Comparison of ENCODE assay signal across 1 cellular context in the genomic region with DNA sequence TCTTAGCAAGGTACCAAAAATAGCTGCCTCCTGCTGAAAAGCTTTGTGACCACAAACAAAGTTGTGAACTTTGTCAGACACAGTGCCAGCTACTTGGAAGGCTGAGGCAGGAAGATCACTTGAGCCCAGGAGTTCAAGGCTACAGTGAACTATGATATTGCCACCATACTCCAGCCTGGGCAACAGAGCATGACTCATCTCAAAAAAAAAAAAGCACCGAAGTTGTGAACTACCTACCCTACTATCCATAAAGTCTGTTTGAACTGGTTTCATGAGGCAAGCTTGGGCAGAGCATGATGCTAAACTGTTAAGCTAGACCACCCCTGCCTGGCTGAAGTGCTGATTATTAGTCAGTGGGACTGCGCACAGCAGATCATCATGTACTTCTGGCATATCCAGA.
A peak's percentile ranks its signal among the peaks of the same experiment; 100 is the strongest.
TF ChIP-seq lines count a peak whose summit lies in the region.

No MANE protein-coding gene starts in this region.

TF ChIP-seq in HepG2, 621 proteins besides CTCF, POLR2A, EP300 and RAD21 (continued from another document):
- TF ChIP-seq, protein P1, sequence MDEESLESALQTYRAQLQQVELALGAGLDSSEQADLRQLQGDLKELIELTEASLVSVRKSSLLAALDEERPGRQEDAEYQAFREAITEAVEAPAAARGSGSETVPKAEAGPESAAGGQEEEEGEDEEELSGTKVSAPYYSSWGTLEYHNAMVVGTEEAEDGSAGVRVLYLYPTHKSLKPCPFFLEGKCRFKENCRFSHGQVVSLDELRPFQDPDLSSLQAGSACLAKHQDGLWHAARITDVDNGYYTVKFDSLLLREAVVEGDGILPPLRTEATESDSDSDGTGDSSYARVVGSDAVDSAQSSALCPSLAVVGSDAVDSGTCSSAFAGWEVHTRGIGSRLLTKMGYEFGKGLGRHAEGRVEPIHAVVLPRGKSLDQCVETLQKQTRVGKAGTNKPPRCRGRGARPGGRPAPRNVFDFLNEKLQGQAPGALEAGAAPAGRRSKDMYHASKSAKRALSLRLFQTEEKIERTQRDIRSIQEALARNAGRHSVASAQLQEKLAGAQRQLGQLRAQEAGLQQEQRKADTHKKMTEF (CRISPR knock-in tag; IDR thresholded peaks at IDR 0.05): peak; percentile 50
- 0 out of 2 replicates have a peak, but pooled peaks have one; percentile 25 for TF ChIP-seq HDAC2 (CRISPR knock-in tag; IDR thresholded peaks at IDR 0.05)
- peak; percentile 87 for TF ChIP-seq ZNF121 (CRISPR knock-in tag; IDR thresholded peaks at IDR 0.05)
- TF ChIP-seq, protein P2, sequence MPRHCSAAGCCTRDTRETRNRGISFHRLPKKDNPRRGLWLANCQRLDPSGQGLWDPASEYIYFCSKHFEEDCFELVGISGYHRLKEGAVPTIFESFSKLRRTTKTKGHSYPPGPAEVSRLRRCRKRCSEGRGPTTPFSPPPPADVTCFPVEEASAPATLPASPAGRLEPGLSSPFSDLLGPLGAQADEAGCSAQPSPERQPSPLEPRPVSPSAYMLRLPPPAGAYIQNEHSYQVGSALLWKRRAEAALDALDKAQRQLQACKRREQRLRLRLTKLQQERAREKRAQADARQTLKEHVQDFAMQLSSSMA (CRISPR knock-in tag; IDR thresholded peaks at IDR 0.05): no peak
- no peak for TF ChIP-seq CREB1 (IDR thresholded peaks at IDR 0.05)
- no peak for TF ChIP-seq CREB1 (CRISPR knock-in tag; IDR thresholded peaks at IDR 0.05)
- 0 out of 2 replicates have a peak, but pooled peaks have one; percentile 34 for TF ChIP-seq KDM3A (CRISPR knock-in tag; IDR thresholded peaks at IDR 0.05; ENCODE audit: low read depth)
